Comparison of ENCODE assay signal across 28 cellular contexts in the genomic region with DNA sequence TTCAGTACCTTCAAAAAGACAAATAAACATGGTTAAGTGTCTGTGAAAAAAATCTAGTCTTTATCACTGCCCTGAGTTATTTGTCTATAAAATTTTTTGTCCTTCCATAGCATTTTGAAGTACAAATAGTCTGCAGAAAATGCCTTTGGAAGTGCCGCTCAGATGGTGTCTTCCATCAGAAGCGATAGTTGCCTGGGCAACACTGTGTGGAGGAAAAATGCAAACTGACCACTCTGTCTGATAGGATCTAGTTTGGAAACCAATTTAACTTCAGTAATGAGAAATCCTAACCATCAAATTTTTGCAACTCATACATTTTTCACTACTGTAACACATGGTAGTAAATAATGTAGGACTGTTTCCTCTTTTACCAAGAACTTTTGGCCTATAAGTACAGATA.
"Had no signal": no experiment of that assay in that cellular context is flagged by ENCODE, and none has a peak within 500 bp of the region (broad histone marks: within the 10 kb centered on the region; RNA-seq: fewer than 3 reads in every experiment).

No MANE protein-coding gene starts in this region.

- H3K27me3 ChIP-seq: colonic mucosa, esophagus squamous epithelium, gastrocnemius medialis, heart right ventricle, left lung had no signal

- FAIRE-seq: endometrium, islet of Langerhans, keratinocyte had no signal

- H3K4me1 Mint-ChIP-seq: endodermal cell, mesothelial cell of epicardium, naive B cell had no signal

- H3K4me1 ChIP-seq: colonic mucosa, esophagus squamous epithelium, gastrocnemius medialis, heart right ventricle, left lung, lower lobe of right lung had no signal

- H3K36me3 ChIP-seq: colonic mucosa, esophagus squamous epithelium, gastrocnemius medialis, heart right ventricle, left lung, lower lobe of right lung had no signal

- DNase-seq: colonic mucosa; cortex of kidney; effector CD8-positive, alpha-beta T cell; effector memory CD8-positive, alpha-beta T cell; endodermal cell; erythroblast; esophagus squamous epithelium; foreskin fibroblast; foreskin melanocyte; gastrocnemius medialis; glutamatergic neuron; head of caudate nucleus; heart right ventricle; hippocampal formation; left cardiac atrium; left lung; left ventricle myocardium superior; lower lobe of right lung; mesenchymal stem cell; mucosa of descending colon; naive B cell had no signal

- H3K27ac ChIP-seq: colonic mucosa, epithelial cell of prostate, esophagus squamous epithelium, gastrocnemius medialis, heart right ventricle, left lung, lower lobe of right lung had no signal

- H3K27ac Mint-ChIP-seq: dendritic cell treated with granulocyte-macrophage colony-stimulating factor and Interleukin-4, amounts not matched to agents 40 ng/mL and 50 ng/mL, for 4 days; effector memory CD8-positive, alpha-beta T cell; endodermal cell; mesothelial cell of epicardium; naive B cell had no signal

- H3K9me3 ChIP-seq: colonic mucosa, esophagus squamous epithelium, gastrocnemius medialis, mucosa of descending colon had no signal

- H3K4me3 Mint-ChIP-seq: dendritic cell treated with granulocyte-macrophage colony-stimulating factor and Interleukin-4, amounts not matched to agents 40 ng/mL and 50 ng/mL, for 4 days; effector memory CD8-positive, alpha-beta T cell; endodermal cell; mesothelial cell of epicardium; naive B cell had no signal

- H3K4me3 ChIP-seq: colonic mucosa, esophagus squamous epithelium, gastrocnemius medialis, heart right ventricle, left lung, lower lobe of right lung, mucosa of descending colon had no signal

- H3K27me3 Mint-ChIP-seq: dendritic cell treated with granulocyte-macrophage colony-stimulating factor and Interleukin-4, amounts not matched to agents 40 ng/mL and 50 ng/mL, for 4 days; effector memory CD8-positive, alpha-beta T cell; naive B cell had no signal

- ATAC-seq: effector memory CD8-positive, alpha-beta T cell; esophagus mucosa; gastrocnemius medialis; heart right ventricle; left cardiac atrium; left lung; left ventricle myocardium superior; lower lobe of right lung; mucosa of descending colon had no signal

- H3K36me3 Mint-ChIP-seq: naive B cell had no signal
